ENCODE assay signal across 9 cellular contexts in the genomic region with DNA sequence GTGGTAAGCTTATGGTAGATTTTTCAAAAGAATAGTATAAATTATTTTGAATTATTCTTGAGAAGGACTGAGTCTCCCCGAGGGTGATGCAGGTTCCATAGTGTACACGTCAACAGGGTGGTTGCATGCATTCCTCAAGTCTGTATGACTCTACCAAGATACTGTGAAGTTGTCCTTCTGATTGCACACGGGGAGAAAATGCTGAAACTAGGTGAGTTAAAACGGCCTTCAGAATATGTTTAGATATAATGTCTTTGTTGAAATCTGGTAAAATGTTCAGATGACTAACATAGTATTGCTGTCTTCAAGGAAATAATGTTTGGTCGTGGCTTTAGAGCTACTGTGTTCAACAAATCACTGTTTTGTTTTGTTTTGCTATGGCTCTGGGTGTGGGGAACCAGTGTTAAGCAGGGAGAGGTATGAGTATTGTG. TPM values are rescaled to one million over a fixed set of nuclear protein-coding genes. Genes with fewer than 3 reads are reported as not detected.
DNase-seq lines count a peak whose midpoint lies in the region; ATAC-seq and TF ChIP-seq lines count a peak whose summit lies in the region.
"Had no signal": no experiment of that assay in that cellular context is flagged by ENCODE, and none has a peak within 500 bp of the region (broad histone marks: within the 10 kb centered on the region; RNA-seq: fewer than 3 reads in every experiment).

No MANE protein-coding gene starts in this region.

- H3K27me3 Mint-ChIP-seq in immature natural killer cell (ENCODE audit: low read depth in 3 of 3) = peaks cover 0 to 3% (median 0%) of the 10 kb centered on the region in 3 donors

- TF ChIP-seq RAD21 in SK-N-SH (IDR thresholded peaks at IDR 0.05; ENCODE audit: low read length) = no peak

- ATAC-seq in GM21576 (IDR thresholded peaks at IDR 0.05; ENCODE audit: unreplicated experiment) = peak; percentile 5
- ATAC-seq: Panc1 had no signal

- H3K4me3 ChIP-seq in GM12865 (ENCODE audit: low read depth, low read length) (peak overlapping the region; percentile 68), SK-N-SH (ENCODE audit: low read depth in 2 of 2, low read length in 1 of 2) (no peak overlapping the region)

- POLR2A ChIA-PET in SK-N-SH (lab: Yijun Ruan, JAX) = no interaction called here

- no peaks in the 10 kb centered on the region for H4K20me1 ChIP-seq in SK-N-SH (ENCODE audit: insufficient read depth)

- H3K4me1 ChIP-seq in SK-N-SH (ENCODE audit: control insufficient read depth in 1 of 2, insufficient read depth in 2 of 2, low read depth in 1 of 2, low read length in 1 of 2) = peaks cover 6 to 18% of the 10 kb centered on the region in 2 experiments; a peak in 2 of 4 replicates

- 79% methylated on average over 5 of the region's 5 CpGs for WGBS in SK-N-SH (ENCODE audit: low lambda C conversion rate)

- CTCF ChIA-PET in SK-N-SH (lab: Yijun Ruan, JAX) = interaction anchor here (0.9 to 4.9 kb wide), 2 partner anchors 10 to 345 kb away, joined by 3 to 42 read pairs; partner anchors contain the start of gene DTWD2

- no peak overlapping the region for H3K9ac ChIP-seq in SK-N-SH

- peaks cover 31% of the 10 kb centered on the region; the same call in 1 of the 2 replicates for H3K79me2 ChIP-seq in SK-N-SH (ENCODE audit: insufficient read depth)

- H2AFZ ChIP-seq in SK-N-SH (ENCODE audit: low read depth) = no peak overlapping the region

- H3K4me2 ChIP-seq in SK-N-SH = no peak overlapping the region

- TF ChIP-seq EP300 in SK-N-SH (IDR thresholded peaks at IDR 0.05; ENCODE audit: borderline replicate concordance in 1 of 2, low read depth in 1 of 2, low read length in 1 of 2) = no peak

- peak overlapping the region; percentile 51 to 79 (median 67) for H3K4me3 Mint-ChIP-seq in immature natural killer cell

- H3K27me3 ChIP-seq in SK-N-SH (ENCODE audit: insufficient read depth) = no peaks in the 10 kb centered on the region

- H3K36me3 ChIP-seq in SK-N-SH (replicated peaks in 1 of 2; ENCODE audit: control insufficient read depth in 1 of 2, insufficient read depth in 2 of 2, low read length in 1 of 2) = no peaks in the 10 kb centered on the region

- H3K9me2 ChIP-seq in SK-N-SH = no peaks in the 10 kb centered on the region

- no peak for DNase-seq in GM12865 (ENCODE audit: low read depth)
- peak; percentile 50 for DNase-seq in NCI-H460 (ENCODE audit: extremely low read depth, low read depth)
- no peak for DNase-seq in immature natural killer cell
- no peak for DNase-seq in NOMO-1 (lab: John Stamatoyannopoulos, UW; ENCODE audit: unreplicated experiment in 2 of 2)
- no peak for DNase-seq in amygdala (lab: John Stamatoyannopoulos, UW)
- no peak for DNase-seq in SK-N-SH
- no peak for DNase-seq in HCEC 1CT

- no peaks in the 10 kb centered on the region for H3K36me3 Mint-ChIP-seq in immature natural killer cell

- H3K27ac Mint-ChIP-seq in immature natural killer cell = peak overlapping the region; percentile 70 to 93 (median 85)

- TF ChIP-seq CTCF in GM12865 (IDR thresholded peaks at IDR 0.05; ENCODE audit: insufficient read depth, low read depth, low read length, missing control alignments) = no peak
- TF ChIP-seq CTCF in SK-N-SH (IDR thresholded peaks at IDR 0.05) = no peak

- no peaks in the 10 kb centered on the region for H3K9me3 Mint-ChIP-seq in immature natural killer cell

- no peaks in the 10 kb centered on the region for H3K9me3 ChIP-seq in SK-N-SH

- no peak overlapping the region for H3K27ac ChIP-seq in SK-N-SH (ENCODE audit: low read depth in 2 of 2, low read length in 1 of 2)

- H3K4me1 Mint-ChIP-seq in immature natural killer cell = peaks cover 95 to 100% of the 10 kb centered on the region in 2 donors

- no peaks in the 10 kb centered on the region for H3F3A ChIP-seq in SK-N-SH (replicated peaks; ENCODE audit: insufficient read depth)

TF ChIP-seq in SK-N-SH, 30 proteins besides CTCF, POLR2A, EP300 and RAD21:
- TF ChIP-seq, protein P1, sequence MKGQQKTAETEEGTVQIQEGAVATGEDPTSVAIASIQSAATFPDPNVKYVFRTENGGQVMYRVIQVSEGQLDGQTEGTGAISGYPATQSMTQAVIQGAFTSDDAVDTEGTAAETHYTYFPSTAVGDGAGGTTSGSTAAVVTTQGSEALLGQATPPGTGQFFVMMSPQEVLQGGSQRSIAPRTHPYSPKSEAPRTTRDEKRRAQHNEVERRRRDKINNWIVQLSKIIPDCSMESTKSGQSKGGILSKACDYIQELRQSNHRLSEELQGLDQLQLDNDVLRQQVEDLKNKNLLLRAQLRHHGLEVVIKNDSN (IDR thresholded peaks at IDR 0.05; ENCODE audit: borderline replicate concordance, low read depth) = no peak
- no peak for TF ChIP-seq EZH2phosphoT487 (IDR thresholded peaks at IDR 0.05; ENCODE audit: borderline replicate concordance, low read depth)
- no peak for TF ChIP-seq SMC3 (IDR thresholded peaks at IDR 0.05; ENCODE audit: low read depth, low read length)
- no peak for TF ChIP-seq JUND (IDR thresholded peaks at IDR 0.05)
- TF ChIP-seq TEAD4 (IDR thresholded peaks at IDR 0.05; ENCODE audit: borderline replicate concordance, insufficient read depth) = no peak
- TF ChIP-seq, protein P2, sequence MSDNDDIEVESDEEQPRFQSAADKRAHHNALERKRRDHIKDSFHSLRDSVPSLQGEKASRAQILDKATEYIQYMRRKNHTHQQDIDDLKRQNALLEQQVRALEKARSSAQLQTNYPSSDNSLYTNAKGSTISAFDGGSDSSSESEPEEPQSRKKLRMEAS (IDR thresholded peaks at IDR 0.05; ENCODE audit: low read depth) = no peak
- no peak for TF ChIP-seq FOSL2 (IDR thresholded peaks at IDR 0.05; ENCODE audit: borderline replicate concordance, low read depth)
- no peak for TF ChIP-seq TAF1 (IDR thresholded peaks at IDR 0.05; ENCODE audit: borderline replicate concordance, low read depth, low read length)
- no peak for TF ChIP-seq NFIC (IDR thresholded peaks at IDR 0.05; ENCODE audit: borderline replicate concordance)
- TF ChIP-seq FOXM1 (IDR thresholded peaks at IDR 0.05; ENCODE audit: low read depth) = no peak
- no peak for TF ChIP-seq POLR2AphosphoS5 (IDR thresholded peaks at IDR 0.05; ENCODE audit: low read depth, low read length)
- no peak for TF ChIP-seq REST (IDR thresholded peaks at IDR 0.05; ENCODE audit: low read depth, low read length)
- TF ChIP-seq SIN3A (IDR thresholded peaks at IDR 0.05; ENCODE audit: borderline replicate concordance, low read depth, low read length) = no peak
TF ChIP-seq in SK-N-SH: peak in this region for 0.

RNA-seq across cellular contexts. Expression of gene TNFAIP8, which starts 22.4 kb away (rescaled TPM):
- 27.3 and 35.2 TPM in 2 replicates for total RNA-seq in NCI-H460 (2014; rRNA removed; shearing (Covaris generic))
- 25.5 and 32.7 TPM in 2 replicates for polyA plus RNA-seq in NCI-H460 (2014; cell fraction: nucleus; rRNA removed)
- polyA plus RNA-seq in immature natural killer cell (100 to 1,000 TPM in 2 of 3 donors, 10 to 100 TPM in 1; 99.7 to 162 (median 132) TPM), SK-N-SH (2012; rRNA removed) (28.3 and 31.3 TPM in 2 replicates)
- 33.8 and 41.5 TPM in 2 replicates for polyA plus RNA-seq in SK-N-SH (2012; cell fraction: cytosol; rRNA removed)
- 11.7 and 15.5 TPM in 2 replicates for polyA plus RNA-seq in SK-N-SH (2012; cell fraction: nucleus; rRNA removed)
